8 cellular contexts compared by ENCODE assay signal in the genomic region with DNA sequence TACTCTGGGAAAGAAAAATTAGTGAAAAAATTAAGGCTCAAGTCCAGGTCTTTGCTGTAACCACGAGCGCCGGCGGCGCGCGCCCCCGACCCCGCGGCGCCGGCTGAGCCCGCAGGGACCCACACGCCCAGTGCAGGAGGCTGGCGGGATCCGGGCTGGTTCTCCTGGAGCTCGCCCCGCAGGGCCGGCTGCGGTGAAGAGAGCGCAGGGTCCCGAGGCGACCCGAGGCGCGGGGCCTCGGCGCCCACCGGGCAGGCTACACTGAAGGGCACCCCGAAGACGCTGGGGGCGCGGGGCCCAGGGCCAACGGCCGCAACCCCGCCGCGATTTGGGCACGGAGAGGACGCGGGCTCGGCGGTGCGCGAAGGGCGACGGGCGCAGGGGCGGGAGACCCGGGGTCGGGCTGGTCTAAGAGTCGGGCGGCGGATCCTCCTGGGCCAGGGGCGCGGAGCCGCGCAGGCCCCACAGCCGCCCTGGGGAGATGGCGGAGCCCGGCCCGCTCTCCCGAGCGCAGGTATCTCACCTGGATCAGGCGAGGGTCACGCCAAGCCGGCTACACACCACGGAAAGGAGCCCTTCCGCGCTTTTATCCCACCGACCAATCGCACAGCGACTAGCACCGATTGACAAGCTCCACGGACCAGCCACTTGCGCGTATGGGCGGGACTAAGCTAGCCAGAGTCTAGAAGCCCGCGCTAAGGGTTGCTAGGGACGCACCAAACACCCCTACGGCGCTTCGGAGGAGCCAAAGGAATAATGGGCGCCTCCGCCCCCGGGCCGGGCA. TPM values are rescaled to one million over a fixed set of nuclear protein-coding genes. Genes with fewer than 3 reads are reported as not detected.
DNase-seq lines count a peak whose midpoint lies in the region; ATAC-seq, FAIRE-seq and TF ChIP-seq lines count a peak whose summit lies in the region.

A gene (minus strand): TSS at position 582 of the 784 bp plus-strand sequence. CDS start 6,440 bp downstream, outside the sequence.

- peak within 1 kb of the TSS; percentile 73 to 95 (median 85) for H3K27ac Mint-ChIP-seq in CD14-positive monocyte

- CTCF ChIA-PET in HepG2 (lab: Yijun Ruan, JAX; ENCODE audit: low intra/inter-chr PET ratio, low total read pairs) = interaction anchor here (1.9 kb wide), 1 partner anchor 71 kb away, joined by 9 read pairs; no protein-coding TSS in a partner anchor

- TF ChIP-seq POLR2A in HepG2 (IDR thresholded peaks at IDR 0.05; ENCODE audit: insufficient read depth in 1 of 2, low read depth in 2 of 2, low read length in 2 of 2) = peak; percentile 48 to 59; a peak in 3 of 4 replicates

- peak within 1 kb of the TSS; percentile 87 for H2AFZ ChIP-seq in HepG2 (ENCODE audit: low read length)

- H3K4me3 Mint-ChIP-seq in CD14-positive monocyte = peak within 1 kb of the TSS; percentile 98 to 99

- H3K4me2 ChIP-seq in HepG2 (ENCODE audit: low read depth, low read length) = peak within 1 kb of the TSS; percentile 99

- no peaks in the 10 kb centered on the region for H3K9me3 Mint-ChIP-seq in CD14-positive monocyte

- peaks cover 22% of the 10 kb centered on the region for H3K79me2 ChIP-seq in HepG2 (ENCODE audit: insufficient read depth, low read length)

- no peaks in the 10 kb centered on the region; a peak in 1 of 5 replicates for H3K27me3 ChIP-seq in HepG2 (ENCODE audit: control insufficient read depth in 1 of 2, insufficient read depth in 2 of 2, low read length in 2 of 2)

- intact Hi-C loops in CD14-positive monocyte (cut with micrococcal nuclease) (loop anchor here in 1 of 2 donors (5.0 kb wide), 1 partner anchor 208 kb away; a partner anchor contains a TSS), HepG2 (cut with micrococcal nuclease; ENCODE audit: unreplicated experiment) (loop anchor here (1.0 to 2.0 kb wide), 2 partner anchors 46 to 56 kb away; a partner anchor contains a TSS)

- peaks cover 0 to 8% (median 2%) of the 10 kb centered on the region in 3 donors for H3K27me3 Mint-ChIP-seq in CD14-positive monocyte (ENCODE audit: low read depth in 3 of 3)

- TF ChIP-seq CTCF in CD14-positive monocyte (IDR thresholded peaks at IDR 0.05) (no peak), HepG2 (CRISPR knock-in tag; IDR thresholded peaks at IDR 0.05) (no peak)

- WGBS in HepG2 (ENCODE audit: low lambda C conversion rate) = under 1% methylated on average over 35 of the region's 88 CpGs

- ATAC-seq in GM19395 (IDR thresholded peaks at IDR 0.05; ENCODE audit: unreplicated experiment) = peak; percentile 80
- peak; percentile 38 for ATAC-seq in HG03558 (IDR thresholded peaks at IDR 0.05; ENCODE audit: extremely low read depth, unreplicated experiment)
- peak; percentile 92 for ATAC-seq in HepG2

- peaks cover 24% of the 10 kb centered on the region for H3K4me1 Mint-ChIP-seq in CD14-positive monocyte

- TF ChIP-seq RAD21 in HepG2 (CRISPR knock-in tag; IDR thresholded peaks at IDR 0.05) = peak; percentile 64

- peak within 1 kb of the TSS; percentile 83 to 96 (median 91) for H3K4me3 ChIP-seq in HepG2 (replicated peaks in 1 of 3; ENCODE audit: insufficient read depth in 1 of 3, low read depth in 2 of 3, low read length in 3 of 3)

- H3K36me3 ChIP-seq in HepG2 (replicated peaks in 1 of 2; ENCODE audit: control insufficient read depth in 1 of 2, insufficient read depth in 2 of 2, low read length in 2 of 2) = peaks cover 3 to 5% of the 10 kb centered on the region in 2 experiments; a peak in 3 of 5 replicates

- POLR2A ChIA-PET in HepG2 (lab: Yijun Ruan, JAX) = interaction anchor here (0.8 to 2.7 kb wide), 12 partner anchors 13 to 292 kb away, joined by 3 to 21 read pairs (median 4); a partner anchor contains a TSS

- peaks cover 25% of the 10 kb centered on the region for H3K4me1 ChIP-seq in HepG2 (ENCODE audit: insufficient read depth, low read length)

- no TSS peak for BruUV-seq in HepG2 (replicated peaks; lab: Mats Ljungman, UMichigan)

- FAIRE-seq in HepG2 (lab: Jason Lieb, UNC) = peak; percentile 96

- DNase-seq in CD14-positive monocyte (ENCODE audit: low spot score) (peak; percentile 93), NCI-H748 treated with DMSO at 0.1 percent for 48 hours (lab: John Stamatoyannopoulos, UW) (peak; percentile 92), dermis blood vessel endothelial cell (peak; percentile 96), HepG2 (ENCODE audit: low spot score) (peak; percentile 96)
- DNase-seq in activated CD4-positive, alpha-beta T cell treated with anti-CD3 and anti-CD28 coated beads, Interleukin-2, amount 50 U/mL, for 1 hour = peak; percentile 92
- DNase-seq in stimulated activated CD4-positive, alpha-beta T cell treated with anti-CD3 and anti-CD28 coated beads, Interleukin-2, amount 100 ng/mL, for 48 hours = peak; percentile 86 to 87

- H3K9me3 ChIP-seq in HepG2 (ENCODE audit: low read length) = no peaks in the 10 kb centered on the region

- peak within 1 kb of the TSS; percentile 81 for H3K9ac ChIP-seq in HepG2 (ENCODE audit: insufficient read depth, low read depth, low read length)

- peaks cover 9 to 14% of the 10 kb centered on the region in 2 donors for H3K36me3 Mint-ChIP-seq in CD14-positive monocyte

- H4K20me1 ChIP-seq in HepG2 (ENCODE audit: insufficient read depth, low read length) = no peaks in the 10 kb centered on the region

- TF ChIP-seq EP300 in HepG2 (IDR thresholded peaks at IDR 0.05; ENCODE audit: low read depth in 2 of 2, low read length in 2 of 2) (no peak), HepG2 (CRISPR knock-in tag; IDR thresholded peaks at IDR 0.05; ENCODE audit: borderline replicate concordance) (no peak)

- peak within 1 kb of the TSS; percentile 36 for H3K27ac ChIP-seq in HepG2 (ENCODE audit: extremely low read length, insufficient read depth, low read length)

- in situ Hi-C loops in HepG2 (cut with HindIII; ENCODE audit: extremely low pct_ligation_motif_present, low pct_unique_long_range_greater_than_20kb) = no loop called here

TF ChIP-seq in HepG2, 621 proteins besides CTCF, POLR2A, EP300 and RAD21 (continues in another document):
- TF ChIP-seq, protein P1, sequence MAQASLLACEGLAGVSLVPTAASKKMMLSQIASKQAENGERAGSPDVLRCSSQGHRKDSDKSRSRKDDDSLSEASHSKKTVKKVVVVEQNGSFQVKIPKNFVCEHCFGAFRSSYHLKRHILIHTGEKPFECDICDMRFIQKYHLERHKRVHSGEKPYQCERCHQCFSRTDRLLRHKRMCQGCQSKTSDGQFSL (CRISPR knock-in tag; IDR thresholded peaks at IDR 0.05) = no peak
- TF ChIP-seq ZNF501 (CRISPR knock-in tag; IDR thresholded peaks at IDR 0.05) = peak; percentile 27; the same call in 1 of the 2 replicates
- TF ChIP-seq ARHGAP35 (CRISPR knock-in tag; IDR thresholded peaks at IDR 0.05; ENCODE audit: borderline replicate concordance) = no peak
- TF ChIP-seq THAP11 (CRISPR knock-in tag; IDR thresholded peaks at IDR 0.05) = peak; percentile 54; the same call in 1 of the 2 replicates
- 0 out of 2 replicates have a peak, but pooled peaks have one; percentile 53 for TF ChIP-seq ZNF263 (CRISPR knock-in tag; IDR thresholded peaks at IDR 0.05)
- peak; percentile 97 for TF ChIP-seq ZEB1 (IDR thresholded peaks at IDR 0.05; ENCODE audit: insufficient replicate concordance, low read depth)
- TF ChIP-seq, protein P2, sequence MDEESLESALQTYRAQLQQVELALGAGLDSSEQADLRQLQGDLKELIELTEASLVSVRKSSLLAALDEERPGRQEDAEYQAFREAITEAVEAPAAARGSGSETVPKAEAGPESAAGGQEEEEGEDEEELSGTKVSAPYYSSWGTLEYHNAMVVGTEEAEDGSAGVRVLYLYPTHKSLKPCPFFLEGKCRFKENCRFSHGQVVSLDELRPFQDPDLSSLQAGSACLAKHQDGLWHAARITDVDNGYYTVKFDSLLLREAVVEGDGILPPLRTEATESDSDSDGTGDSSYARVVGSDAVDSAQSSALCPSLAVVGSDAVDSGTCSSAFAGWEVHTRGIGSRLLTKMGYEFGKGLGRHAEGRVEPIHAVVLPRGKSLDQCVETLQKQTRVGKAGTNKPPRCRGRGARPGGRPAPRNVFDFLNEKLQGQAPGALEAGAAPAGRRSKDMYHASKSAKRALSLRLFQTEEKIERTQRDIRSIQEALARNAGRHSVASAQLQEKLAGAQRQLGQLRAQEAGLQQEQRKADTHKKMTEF (CRISPR knock-in tag; IDR thresholded peaks at IDR 0.05) = no peak; the same call in 1 of the 2 replicates
- 0 out of 2 replicates have a peak, but pooled peaks have one; percentile 58 for TF ChIP-seq ZNF552 (CRISPR knock-in tag; IDR thresholded peaks at IDR 0.05; ENCODE audit: borderline replicate concordance)
- TF ChIP-seq NR2F6 (IDR thresholded peaks at IDR 0.05) = no peak
- TF ChIP-seq NR2F6 (CRISPR knock-in tag; IDR thresholded peaks at IDR 0.05) = peak; percentile 5; the same call in 1 of the 2 replicates
- TF ChIP-seq RNF2 (conservative IDR thresholded peaks at IDR 0.05; ENCODE audit: low read depth) = peak; percentile 97
- TF ChIP-seq ZNF34 (CRISPR knock-in tag; IDR thresholded peaks at IDR 0.05; ENCODE audit: borderline replicate concordance) = peak; percentile 14; the same call in 1 of the 2 replicates

RNA-seq across cellular contexts. Expression of the gene that starts here (rescaled TPM):
- polyA plus RNA-seq in CD14-positive monocyte (under 1 TPM; 0.56 to 0.70 TPM), HepG2 (2011; rRNA removed) (6.9 and 7.1 TPM in 2 replicates)
- total RNA-seq in dermis blood vessel endothelial cell (4.4 and 9.2 TPM in 2 replicates), HepG2 (2016; rRNA removed; fragmentation: Illumina TruSeq; extraction: Trizol) (16.0 and 17.0 TPM in 2 replicates)
- total RNA-seq in HepG2 (2016; cell fraction: cytosol; rRNA removed; fragmentation: Illumina TruSeq; extraction: Trizol; ENCODE audit: low read depth) = 18.0 and 28.0 TPM in 2 replicates
- total RNA-seq in HepG2 (2016; cell fraction: insoluble cytoplasmic fraction; rRNA removed; fragmentation: Illumina TruSeq; extraction: Trizol) = 14.4 and 17.9 TPM in 2 replicates
- total RNA-seq in HepG2 (2016; cell fraction: membrane; rRNA removed; fragmentation: Illumina TruSeq; extraction: Trizol) = 5.9 and 7.8 TPM in 2 replicates
- total RNA-seq in HepG2 (2016; cell fraction: nucleus; rRNA removed; fragmentation: Illumina TruSeq; extraction: Trizol) = 22.6 and 27.5 TPM in 2 replicates
- 2.1 and 4.1 TPM in 2 replicates for polyA plus RNA-seq in HepG2 (2011; cell fraction: cytosol; rRNA removed)
- polyA plus RNA-seq in HepG2 (2011; cell fraction: nucleus; rRNA removed) = 36.3 and 40.3 TPM in 2 replicates
- polyA plus RNA-seq in HepG2 (2012) = 6.8 and 9.6 TPM in 2 replicates
- polyA plus RNA-seq in HepG2 (2016; cell fraction: cytosol; fragmentation: Illumina TruSeq; extraction: Trizol; ENCODE audit: low read depth) = 0.79 and 1.0 TPM in 2 replicates
- polyA plus RNA-seq in HepG2 (2016; cell fraction: insoluble cytoplasmic fraction; fragmentation: Illumina TruSeq; extraction: Trizol; ENCODE audit: low read depth) = 9.2 and 11.1 TPM in 2 replicates
- polyA plus RNA-seq in HepG2 (2016; cell fraction: membrane; fragmentation: Illumina TruSeq; extraction: Trizol; ENCODE audit: low read depth) = 1.7 and 2.3 TPM in 2 replicates
- 79.4 and 83.7 TPM in 2 replicates for polyA plus RNA-seq in HepG2 (2016; cell fraction: nucleus; fragmentation: Illumina TruSeq; extraction: Trizol; ENCODE audit: insufficient read depth, low read depth)
- polyA minus RNA-seq in HepG2 (2011; rRNA and poly(A)+ RNA removed; ENCODE audit: low replicate concordance) = 28.2 and 32.5 TPM in 2 replicates
- 3.7 and 15.6 TPM in 2 replicates for polyA minus RNA-seq in HepG2 (2011; cell fraction: cytosol; rRNA and poly(A)+ RNA removed)
- polyA minus RNA-seq in HepG2 (2011; cell fraction: nucleus; rRNA and poly(A)+ RNA removed) = 10.7 and 14.4 TPM in 2 replicates

Comparison
In these comparisons a context has a peak if more than half of its experiments do, and no peak if none do; other contexts are left out.
1. Peak in every context shown above with its lines: DNase-seq, ATAC-seq, H3K4me3 ChIP-seq and H3K27ac ChIP-seq.
2. Peak in DNase-seq in CD14-positive monocyte; RNA of the gene not detected or under 1 TPM.
3. ATAC-seq: peak in every context shown above with its lines; median percentile 92 in HepG2; 80 in GM19395; 38 in HG03558.